In genomic region chr1:206890690-206891089, GRCh38 we compare ENCODE assay signal across 11 cellular contexts. TPM values are rescaled to one million over a fixed set of nuclear protein-coding genes. Genes with fewer than 3 reads are reported as not detected.
DNase-seq lines count a peak whose midpoint lies in the region; ATAC-seq and TF ChIP-seq lines count a peak whose summit lies in the region.
"Had no signal": no experiment of that assay in that cellular context is flagged by ENCODE, and none has a peak within 500 bp of the region (broad histone marks: within the 10 kb centered on the region; RNA-seq: fewer than 3 reads in every experiment).

No MANE protein-coding gene starts in this region.

- peaks cover 31% of the 10 kb centered on the region for H3K9me1 ChIP-seq in IMR-90 (ENCODE audit: insufficient read depth, low read length)

- peak overlapping the region; percentile 97 for H2BK120ac ChIP-seq in IMR-90 (ENCODE audit: low read depth, low read length)

- DNase-seq in CD14-positive monocyte (ENCODE audit: low spot score) (peak; percentile 76), IMR-90 (peak; percentile 84), adrenal gland (peak in 6 of 7 donors; percentile 35 to 67 (median 48)), lung microvascular endothelial cell (ENCODE audit: low read depth in 2 of 2) (peak; percentile 64 to 86), GM19238 (ENCODE audit: insufficient read length, low spot score) (no peak)
- DNase-seq: activated gamma-delta T cell treated with Interleukin-2 at 50 U/mL for 16 hours, head of caudate nucleus had no signal

- intact Hi-C loops in CD14-positive monocyte (cut with micrococcal nuclease) = no loop called here
- intact Hi-C loops in IMR-90 (cut with micrococcal nuclease) = no loop called here
- intact Hi-C loops in adrenal gland (cut with DNase I) = no loop called here

- peak overlapping the region; percentile 98 for H3K4ac ChIP-seq in IMR-90 (ENCODE audit: low read depth, low read length)

- POLR2A ChIA-PET in IMR-90 (lab: Charles Lee; ENCODE audit: unreplicated experiment) = no interaction called here

- dilution Hi-C loops in IMR-90 (cut with HindIII; ENCODE audit: low sequenced_read_pairs, unreplicated experiment) = no loop called here

- peak overlapping the region; percentile 94 for H2BK20ac ChIP-seq in IMR-90 (ENCODE audit: low read depth, low read length)

- peaks cover 0 to 6% (median 0%) of the 10 kb centered on the region in 7 donors for H3K9me3 Mint-ChIP-seq in CD14-positive monocyte
- H3K9me3 Mint-ChIP-seq in stimulated activated memory B cell treated with anti-CD40 and anti-IgM and Interleukin-4, amounts not matched to agents 10 μg/mL and 1 μg/mL and 100 μg/mL, for 72 hours = no peaks in the 10 kb centered on the region

- H3K9me3 ChIP-seq in IMR-90 (ENCODE audit: control insufficient read depth, insufficient read depth, low read length) = no peaks in the 10 kb centered on the region
- no peaks in the 10 kb centered on the region for H3K9me3 ChIP-seq in adrenal gland (replicated peaks in 1 of 3)

- H3K27ac Mint-ChIP-seq in CD14-positive monocyte = peak overlapping the region in 6 of 7 donors; percentile 37 to 80 (median 70)
- H3K27ac Mint-ChIP-seq in stimulated activated memory B cell treated with anti-CD40 and anti-IgM and Interleukin-4, amounts not matched to agents 10 μg/mL and 1 μg/mL and 100 μg/mL, for 72 hours = no peak overlapping the region

- H3K79me1 ChIP-seq in IMR-90 (ENCODE audit: low read depth in 1 of 2, low read length in 2 of 2) = peaks cover 0 to 4% of the 10 kb centered on the region in 2 experiments; a peak in 1 of 4 replicates

- H3K14ac ChIP-seq in IMR-90 (replicated peaks; ENCODE audit: low read depth, low read length) = peak overlapping the region; percentile 94

- peak overlapping the region; percentile 76 for H2BK15ac ChIP-seq in IMR-90 (ENCODE audit: low read depth, low read length)

- no peaks in the 10 kb centered on the region for H3K36me3 Mint-ChIP-seq in CD14-positive monocyte
- no peaks in the 10 kb centered on the region for H3K36me3 Mint-ChIP-seq in stimulated activated memory B cell treated with anti-CD40 and anti-IgM and Interleukin-4, amounts not matched to agents 10 μg/mL and 1 μg/mL and 100 μg/mL, for 72 hours

- H3K23ac ChIP-seq in IMR-90 (ENCODE audit: low read depth, low read length) = peak overlapping the region; percentile 83; the same call in 1 of the 2 replicates

- H4K20me1 ChIP-seq in IMR-90 (ENCODE audit: insufficient read depth, low read length) = no peaks in the 10 kb centered on the region

- peak overlapping the region; percentile 80 for H2BK5ac ChIP-seq in IMR-90 (ENCODE audit: low read depth, low read length, poor library complexity, severe bottlenecking)

- ATAC-seq in IMR-90 (ENCODE audit: low read depth) (peak; percentile 30), GM19395 (IDR thresholded peaks at IDR 0.05; ENCODE audit: unreplicated experiment) (no peak), HG03045 (IDR thresholded peaks at IDR 0.05; ENCODE audit: unreplicated experiment) (no peak)
- no peak for ATAC-seq in stimulated activated memory B cell treated with anti-CD40 and anti-IgM and Interleukin-4, amounts not matched to agents 10 μg/mL and 1 μg/mL and 100 μg/mL, for 72 hours

- peaks cover 17% of the 10 kb centered on the region for H3K4me1 Mint-ChIP-seq in CD14-positive monocyte
- peaks cover 30% of the 10 kb centered on the region for H3K4me1 Mint-ChIP-seq in stimulated activated memory B cell treated with anti-CD40 and anti-IgM and Interleukin-4, amounts not matched to agents 10 μg/mL and 1 μg/mL and 100 μg/mL, for 72 hours

- H2AK9ac ChIP-seq in IMR-90 (replicated peaks; ENCODE audit: low read depth, low read length, poor library complexity) = peak overlapping the region; percentile 65

- no peak for TF ChIP-seq RAD21 in IMR-90 (IDR thresholded peaks at IDR 0.05; ENCODE audit: low read length)

- H3K4me3 ChIP-seq in IMR-90 (ENCODE audit: insufficient read depth, low read depth, low read length) (no peak overlapping the region), adrenal gland (peak overlapping the region in 1 of 4 donors; percentile 10)

- peaks cover 30% of the 10 kb centered on the region for H3K4me1 ChIP-seq in IMR-90 (ENCODE audit: control insufficient read depth, insufficient read depth, low read length)
- peaks cover 0 to 5% of the 10 kb centered on the region in 2 donors for H3K4me1 ChIP-seq in adrenal gland (replicated peaks in 1 of 2)

- TF ChIP-seq CTCF in CD14-positive monocyte (IDR thresholded peaks at IDR 0.05) (no peak), IMR-90 (conservative IDR thresholded peaks at IDR 0.05; ENCODE audit: low read depth, low read length) (no peak), adrenal gland (IDR thresholded peaks at IDR 0.05) (no peak)

- peak overlapping the region; percentile 93 for H3K18ac ChIP-seq in IMR-90 (ENCODE audit: low read depth, low read length)

- peak overlapping the region; percentile 44 to 62 for H3K4me3 Mint-ChIP-seq in CD14-positive monocyte
- H3K4me3 Mint-ChIP-seq in stimulated activated memory B cell treated with anti-CD40 and anti-IgM and Interleukin-4, amounts not matched to agents 10 μg/mL and 1 μg/mL and 100 μg/mL, for 72 hours = no peak overlapping the region

- peaks cover 3 to 5% (median 3%) of the 10 kb centered on the region in 3 donors for H3K27me3 Mint-ChIP-seq in CD14-positive monocyte (ENCODE audit: low read depth in 3 of 3)
- no peaks in the 10 kb centered on the region for H3K27me3 Mint-ChIP-seq in stimulated activated memory B cell treated with anti-CD40 and anti-IgM and Interleukin-4, amounts not matched to agents 10 μg/mL and 1 μg/mL and 100 μg/mL, for 72 hours

- H3K27ac ChIP-seq in IMR-90 (ENCODE audit: insufficient read depth, low read length) (peak overlapping the region; percentile 84), adrenal gland (peak overlapping the region in 1 of 5 donors; percentile 78)

- peak overlapping the region; percentile 11 for H2AFZ ChIP-seq in IMR-90 (replicated peaks; ENCODE audit: low read length, poor library complexity)

- WGBS in IMR-90 (ENCODE audit: extremely low coverage in 2 of 2, insufficient read length in 1 of 2), 2 experiments = 100% methylated on average over 2 of the region's 12 CpGs; no CpG with 5 or more reads in 1 of the 2 experiments
- WGBS in adrenal gland, 4 donors = 44 to 53% (median 51%) methylated on average over 12 of the region's 12 CpGs

- H3K36me3 ChIP-seq in IMR-90 (ENCODE audit: control insufficient read depth, insufficient read depth, low read length) = no peaks in the 10 kb centered on the region
- no peaks in the 10 kb centered on the region for H3K36me3 ChIP-seq in adrenal gland (replicated peaks in 1 of 2)

- H3K56ac ChIP-seq in IMR-90 (ENCODE audit: extremely low read depth, insufficient read depth, low read length) = peak overlapping the region; percentile 53

- CTCF ChIA-PET in IMR-90 (lab: Yijun Ruan, JAX) = interaction anchor here (1.1 kb wide), 1 partner anchor 22 kb away, joined by 3 read pairs; no protein-coding TSS in a partner anchor

- H2AK5ac ChIP-seq in IMR-90 (ENCODE audit: low read depth, low read length) = peak overlapping the region; percentile 94

- H3K4me2 ChIP-seq in IMR-90 (ENCODE audit: low read depth, low read length) = peak overlapping the region; percentile 74

- TF ChIP-seq POLR2A in IMR-90 (IDR thresholded peaks at IDR 0.05; ENCODE audit: low read depth, low read length) (no peak), adrenal gland (IDR thresholded peaks at IDR 0.05) (no peak)

- no peak overlapping the region for H3K9ac ChIP-seq in IMR-90 (ENCODE audit: low read depth, low read length)

- H4K91ac ChIP-seq in IMR-90 (ENCODE audit: insufficient read depth, low read depth, low read length) = peak overlapping the region; percentile 89

- peak overlapping the region; percentile 95 for H4K5ac ChIP-seq in IMR-90 (ENCODE audit: low read depth, low read length)

- H4K8ac ChIP-seq in IMR-90 (ENCODE audit: low read depth in 2 of 2, low read length in 2 of 2) = peak overlapping the region; percentile 38 to 86

- BruUV-seq in IMR-90 (replicated peaks; lab: Mats Ljungman, UMichigan) = no TSS peak

- H3K27me3 ChIP-seq in IMR-90 (ENCODE audit: control insufficient read depth, insufficient read depth, low read length) (no peaks in the 10 kb centered on the region), adrenal gland (peaks cover 12% of the 10 kb centered on the region)

- in situ Hi-C loops in IMR-90 (cut with MboI; ENCODE audit: low sequenced_read_pairs) = no loop called here

TF ChIP-seq in IMR-90, 13 proteins besides CTCF, POLR2A, EP300 and RAD21 (continues in another document):
- no peak for TF ChIP-seq CHD1 (IDR thresholded peaks at IDR 0.05; ENCODE audit: low read depth, low read length)

RNA-seq across cellular contexts. Expression of gene IL24, which starts 6.6 kb away (rescaled TPM):
- polyA plus RNA-seq in CD14-positive monocyte (not detected), IMR-90 (2012; rRNA removed) (0.12 and 0.22 TPM in 2 replicates), adrenal gland (not detected)
- total RNA-seq in IMR-90 (2012; rRNA removed) (under 0.01 and 0.18 TPM in 2 replicates), adrenal gland (not detected), lung microvascular endothelial cell (not detected in 2 replicates)
- polyA plus RNA-seq in IMR-90 (2012; cell fraction: cytosol; rRNA removed) = 0.04 TPM in 1 of 2 replicates, not detected in the other
- polyA plus RNA-seq in IMR-90 (2012; cell fraction: nucleus; rRNA removed; ENCODE audit: low replicate concordance) = 0.05 and 0.34 TPM in 2 replicates
- total RNA-seq: posterior vena cava had no signal

RNA-seq across cellular contexts. Expression of gene IL20, which starts 25.3 kb away (rescaled TPM):
- not detected for polyA plus RNA-seq in CD14-positive monocyte
- not detected in 2 replicates for total RNA-seq in IMR-90 (2012; rRNA removed)
- polyA plus RNA-seq in IMR-90 (2012; rRNA removed) = not detected in 2 replicates
- not detected in 2 replicates for polyA plus RNA-seq in IMR-90 (2012; cell fraction: cytosol; rRNA removed)
- polyA plus RNA-seq in IMR-90 (2012; cell fraction: nucleus; rRNA removed; ENCODE audit: low replicate concordance) = 0.11 TPM in 1 of 2 replicates, not detected in the other
- total RNA-seq in adrenal gland = under 1 TPM in 2 of 8 donors, not detected in 6; 0.41 to 0.53 TPM
- polyA plus RNA-seq in adrenal gland = under 1 TPM in 1 of 3 donors, not detected in 2; 0.13 TPM
- total RNA-seq in lung microvascular endothelial cell = not detected in 2 replicates
- total RNA-seq: posterior vena cava had no signal

RNA-seq across cellular contexts. Expression of gene FCMR, which starts 31.1 kb away (rescaled TPM):
- 1 to 10 TPM; 2.2 to 3.0 TPM for polyA plus RNA-seq in CD14-positive monocyte
- not detected in 2 replicates for total RNA-seq in IMR-90 (2012; rRNA removed)
- 0.09 and 0.29 TPM in 2 replicates for polyA plus RNA-seq in IMR-90 (2012; rRNA removed)
- polyA plus RNA-seq in IMR-90 (2012; cell fraction: cytosol; rRNA removed) = 0.41 and 0.58 TPM in 2 replicates
- 0.17 TPM in 1 of 2 replicates, not detected in the other for polyA plus RNA-seq in IMR-90 (2012; cell fraction: nucleus; rRNA removed; ENCODE audit: low replicate concordance)
- 1 to 10 TPM in 5 of 8 donors, under 1 TPM in 2, not detected in 1; 0.43 to 3.0 (median 1.6) TPM for total RNA-seq in adrenal gland
- polyA plus RNA-seq in adrenal gland = 1 to 10 TPM in 2 of 3 donors, under 1 TPM in 1; 0.27 to 1.5 (median 1.2) TPM
- not detected in 2 replicates for total RNA-seq in lung microvascular endothelial cell

RNA-seq across cellular contexts. Expression of gene PIGR, which starts 55.6 kb away (rescaled TPM):
- polyA plus RNA-seq in CD14-positive monocyte = not detected
- total RNA-seq in IMR-90 (2012; rRNA removed) = not detected in 2 replicates
- not detected in 2 replicates for polyA plus RNA-seq in IMR-90 (2012; rRNA removed)
- not detected in 2 replicates for polyA plus RNA-seq in IMR-90 (2012; cell fraction: cytosol; rRNA removed)
- not detected in 2 replicates for polyA plus RNA-seq in IMR-90 (2012; cell fraction: nucleus; rRNA removed; ENCODE audit: low replicate concordance)
- total RNA-seq in adrenal gland = 1 to 10 TPM in 3 of 8 donors, under 1 TPM in 3, not detected in 2; under 0.01 to 3.4 (median 1.1) TPM
- polyA plus RNA-seq in adrenal gland = under 1 TPM; 0.04 to 0.88 (median 0.10) TPM
- not detected in 2 replicates for total RNA-seq in lung microvascular endothelial cell
